Comparison of ENCODE assay signal across 27 cellular contexts in the genomic region with DNA sequence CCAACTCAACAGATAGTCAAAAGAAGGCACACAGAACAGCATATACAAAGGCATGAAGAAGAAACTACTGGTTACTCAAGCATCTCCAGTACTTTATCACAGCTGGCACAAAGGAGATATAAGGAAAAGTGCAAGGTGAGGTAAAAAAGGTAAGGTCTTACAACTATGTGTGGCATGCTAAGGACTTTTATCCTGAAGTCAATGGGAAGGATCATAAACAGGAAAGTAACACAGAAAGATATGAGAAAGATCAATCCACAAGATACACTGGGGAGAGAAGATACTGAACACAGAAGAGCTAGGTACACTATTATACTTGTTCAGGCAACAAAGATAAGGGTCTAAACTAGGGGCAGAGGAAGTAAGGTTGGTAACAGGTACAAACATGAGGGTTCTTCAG. TPM values are rescaled to one million over a fixed set of nuclear protein-coding genes. Genes with fewer than 3 reads are reported as not detected.
DNase-seq lines count a peak whose midpoint lies in the region; ATAC-seq, FAIRE-seq and TF ChIP-seq lines count a peak whose summit lies in the region.
"Had no signal": no experiment of that assay in that cellular context is flagged by ENCODE, and none has a peak within 500 bp of the region (broad histone marks: within the 10 kb centered on the region; RNA-seq: fewer than 3 reads in every experiment).

No MANE protein-coding gene starts in this region.

- H3K9me3 Mint-ChIP-seq in activated naive CD8-positive, alpha-beta T cell (ENCODE audit: low read depth), result no peaks in the 10 kb centered on the region
- H3K9me3 Mint-ChIP-seq in activated naive CD8-positive, alpha-beta T cell treated with anti-CD3 and anti-CD28 coated beads for 36 hours, result no peaks in the 10 kb centered on the region

- H4K20me1 ChIP-seq in K562 (replicated peaks; ENCODE audit: control insufficient read depth, insufficient read depth, low read length), result peaks cover 13% of the 10 kb centered on the region; the same call in 1 of the 2 replicates

- no peak for TF ChIP-seq RAD21 in K562 (CRISPR knock-in tag; conservative IDR thresholded peaks at IDR 0.05 in 1 of 2, IDR thresholded peaks at IDR 0.05 in 1 of 2)

- peaks cover 97% of the 10 kb centered on the region for H3K79me2 ChIP-seq in K562 (ENCODE audit: control insufficient read depth, insufficient read depth, low read length)

- DNase-seq in activated naive CD8-positive, alpha-beta T cell treated with anti-CD3 and anti-CD28 coated beads for 36 hours, result no peak
- no peak for DNase-seq in K562 (ENCODE audit: extremely low read depth in 1 of 4, low spot score in 3 of 4)
- DNase-seq in psoas muscle, result no peak
- no peak for DNase-seq in left colon
- DNase-seq: 8988T; ACHN; DMS53; GM23248; H7; KBM-7; MG63; NCI-H1105 treated with DMSO at 0.1 percent for 48 hours; NCI-H146; NCI-H1930; NCI-H2107; NCI-H446 treated with DMSO at 0.1 percent for 48 hours; NCI-H526; NCI-H82; NK-92 treated with Interleukin-12 subunit alpha and Interleukin-12 subunit beta, amount 100 ng/mL, for 24 hours; PC-3; SK-N-SH had no signal

- TF ChIP-seq CTCF in K562 (IDR thresholded peaks at IDR 0.05 in 2 of 3, conservative IDR thresholded peaks at IDR 0.05 in 1 of 3; ENCODE audit: insufficient read depth in 2 of 3, low read depth in 1 of 3, low read length in 3 of 3) (no peak), psoas muscle (IDR thresholded peaks at IDR 0.05) (no peak)

- H3K36me3 Mint-ChIP-seq in activated naive CD8-positive, alpha-beta T cell, result peaks cover 10% of the 10 kb centered on the region
- H3K36me3 Mint-ChIP-seq in activated naive CD8-positive, alpha-beta T cell treated with anti-CD3 and anti-CD28 coated beads for 36 hours, result peaks cover 22% of the 10 kb centered on the region

- no peak overlapping the region for H3K27ac Mint-ChIP-seq in activated naive CD8-positive, alpha-beta T cell
- no peak overlapping the region for H3K27ac Mint-ChIP-seq in activated naive CD8-positive, alpha-beta T cell treated with anti-CD3 and anti-CD28 coated beads for 36 hours

- H3K4me3 ChIP-seq in K562 (no peak overlapping the region), psoas muscle (no peak overlapping the region)
- H3K4me3 ChIP-seq: GM23248, MG63 had no signal

- no peak overlapping the region for H3K9ac ChIP-seq in K562 (ENCODE audit: insufficient read depth in 1 of 2, low read depth in 2 of 2, low read length in 2 of 2)
- H3K9ac ChIP-seq: GM23248, SK-N-SH had no signal

- H3K4me3 Mint-ChIP-seq in activated naive CD8-positive, alpha-beta T cell, result peak overlapping the region; percentile 17
- no peak overlapping the region for H3K4me3 Mint-ChIP-seq in activated naive CD8-positive, alpha-beta T cell treated with anti-CD3 and anti-CD28 coated beads for 36 hours

- no peak overlapping the region for H2AFZ ChIP-seq in K562 (ENCODE audit: low read depth, low read length)
- H2AFZ ChIP-seq: GM23248 had no signal

- BruUV-seq in K562 (replicated peaks; lab: Mats Ljungman, UMichigan), result no TSS peak

- H3K9me1 ChIP-seq in K562 (ENCODE audit: control insufficient read depth, insufficient read depth, low read length), result no peaks in the 10 kb centered on the region

- no peak for TF ChIP-seq EP300 in K562 (IDR thresholded peaks at IDR 0.05; ENCODE audit: low read length)

- POLR2A ChIA-PET in K562 (lab: Yijun Ruan, JAX), result interaction anchor here (0.8 kb wide), 1 partner anchor 30 kb away, joined by 3 read pairs; no protein-coding TSS in a partner anchor

- H3K36me3 ChIP-seq in K562 (ENCODE audit: control insufficient read depth, insufficient read depth, low read length) (peaks cover 7% of the 10 kb centered on the region; the same call in 2 of the 3 replicates), psoas muscle (ENCODE audit: insufficient read depth in 1 of 2, low read depth in 1 of 2) (peaks cover 0 to 3% of the 10 kb centered on the region in 2 donors)

- in situ Hi-C loops in K562 (cut with MboI), result no loop called here

- no peaks in the 10 kb centered on the region for H3K9me3 ChIP-seq in K562 (replicated peaks; ENCODE audit: control insufficient read depth, insufficient read depth, low read depth, low read length)
- H3K9me3 ChIP-seq in psoas muscle, result no peaks in the 10 kb centered on the region
- H3K9me3 ChIP-seq: MG63, SK-N-SH had no signal

- H3K4me1 ChIP-seq in K562 (replicated peaks in 1 of 2; ENCODE audit: control insufficient read depth in 2 of 2, insufficient read depth in 2 of 2, low read length in 2 of 2), result peaks cover 8 to 28% of the 10 kb centered on the region in 2 experiments; a peak in 3 of 5 replicates
- H3K4me1 ChIP-seq in psoas muscle, result peaks cover 88% of the 10 kb centered on the region

- intact Hi-C loops in K562 (cut with micrococcal nuclease) (no loop called here), psoas muscle (cut with DNase I) (loop anchor here in 1 of 2 donors (5.0 kb wide), 2 partner anchors 49 to 119 kb away; no protein-coding TSS in a partner anchor), left colon (cut with DNase I, micrococcal nuclease) (loop anchor here in 1 of 2 donors (10.0 kb wide), 1 partner anchor 92 kb away; a partner anchor contains a TSS)

- CTCF ChIA-PET in K562 (lab: Yijun Ruan, JAX; ENCODE audit: low intra/inter-chr PET ratio), result no interaction called here

- no peaks in the 10 kb centered on the region for H3K27me3 Mint-ChIP-seq in activated naive CD8-positive, alpha-beta T cell
- H3K27me3 Mint-ChIP-seq in activated naive CD8-positive, alpha-beta T cell treated with anti-CD3 and anti-CD28 coated beads for 36 hours, result no peaks in the 10 kb centered on the region

- ATAC-seq in K562 (no peak; the same call in 2 of the 3 replicates), psoas muscle (no peak), left colon (no peak), GM21423 (IDR thresholded peaks at IDR 0.05; ENCODE audit: unreplicated experiment) (no peak), GM18511 (IDR thresholded peaks at IDR 0.05; ENCODE audit: unreplicated experiment) (no peak)
- ATAC-seq: PC-3 had no signal

- no peaks in the 10 kb centered on the region for H3K27me3 ChIP-seq in K562 (ENCODE audit: control insufficient read depth in 2 of 2, insufficient read depth in 2 of 2, low read length in 2 of 2)
- H3K27me3 ChIP-seq in psoas muscle (ENCODE audit: insufficient read depth in 3 of 3, low read length in 2 of 3), result no peaks in the 10 kb centered on the region
- H3K27me3 ChIP-seq: MG63 had no signal

- no peak for FAIRE-seq in K562 (lab: Jason Lieb, UNC)
- FAIRE-seq: D721Med, G401.6, HTR-8/SVneo had no signal

- H3K27ac ChIP-seq in K562 (ENCODE audit: extremely low read depth, low read depth, low read length) (no peak overlapping the region), psoas muscle (peak overlapping the region; percentile 76)
- H3K27ac ChIP-seq: GM23248 had no signal

- TF ChIP-seq POLR2A in K562 (conservative IDR thresholded peaks at IDR 0.05), result no peak

- peak overlapping the region; percentile 36; the same call in 1 of the 2 replicates for H3K4me2 ChIP-seq in K562 (ENCODE audit: insufficient read depth, low read length)
- H3K4me2 ChIP-seq: SK-N-SH had no signal

- H3K4me1 Mint-ChIP-seq in activated naive CD8-positive, alpha-beta T cell (ENCODE audit: low read depth), result peaks cover 74% of the 10 kb centered on the region
- H3K4me1 Mint-ChIP-seq in activated naive CD8-positive, alpha-beta T cell treated with anti-CD3 and anti-CD28 coated beads for 36 hours, result peaks cover 45% of the 10 kb centered on the region

TF ChIP-seq in K562, 482 proteins besides CTCF, POLR2A, EP300 and RAD21 (continues in another document):
- TF ChIP-seq ZZZ3 (IDR thresholded peaks at IDR 0.05) (no peak), NUFIP1 (IDR thresholded peaks at IDR 0.05; ENCODE audit: partially characterized antibody) (no peak)

RNA-seq across cellular contexts. Expression of a gene that starts 5.9 kb away (rescaled TPM):
- 10 to 100 TPM; 65.9 to 67.0 TPM for total RNA-seq in activated naive CD8-positive, alpha-beta T cell treated with anti-CD3 and anti-CD28 coated beads for 36 hours
- 3.7 and 11.6 TPM in 2 replicates for total RNA-seq in K562 (2011; cell fraction: chromatin; rRNA removed; ENCODE audit: low replicate concordance)
- total RNA-seq in K562 (2011; cell fraction: nucleolus; rRNA removed), result 2.7 and 3.4 TPM in 2 replicates
- total RNA-seq in K562 (2011; cell fraction: nucleoplasm; rRNA removed), result 5.7 and 8.9 TPM in 2 replicates
- total RNA-seq in K562 (2014; rRNA removed), result 8.5 and 8.9 TPM in 2 replicates
- total RNA-seq in K562 (2014; rRNA removed; fragmentation: Illumina TruSeq; extraction: Trizol), result 17.8 and 19.9 TPM in 2 replicates
- 15.7 and 15.8 TPM in 2 replicates for total RNA-seq in K562 (2015; rRNA removed; fragmentation: Illumina TruSeq; extraction: Trizol)
- total RNA-seq in K562 (2021), result 19.9 and 21.3 TPM in 2 replicates
- polyA plus RNA-seq in K562 (2011; rRNA removed), result 10.0 and 17.9 TPM in 2 replicates
- polyA plus RNA-seq in K562 (2011; cell fraction: cytosol; rRNA removed), result 6.1 and 10.0 TPM in 2 replicates
- polyA plus RNA-seq in K562 (2011; cell fraction: nucleus; rRNA removed), result 4.4 and 6.8 TPM in 2 replicates
- polyA plus RNA-seq in K562 (2012), result 12.5 and 16.2 TPM in 2 replicates
- 19.7 and 23.4 TPM in 2 replicates for polyA plus RNA-seq in K562 (2014; fragmentation: Illumina TruSeq; extraction: Trizol)
- polyA plus RNA-seq in K562 (2014; fragmentation: Nextera tagmentation; extraction: Ambion mirVana), result 10 to 100 TPM in 1 of 2 experiments, 1 to 10 TPM in 1; 10.0 to 11.0 TPM
- polyA plus RNA-seq in K562 (2014; rRNA removed), result 10.7 and 10.8 TPM in 2 replicates
- 22.3 and 24.5 TPM in 2 replicates for polyA minus RNA-seq in K562 (2011; rRNA and poly(A)+ RNA removed)
- 10.8 and 14.4 TPM in 2 replicates for polyA minus RNA-seq in K562 (2011; cell fraction: cytosol; rRNA and poly(A)+ RNA removed)
- 2.6 and 5.4 TPM in 2 replicates for polyA minus RNA-seq in K562 (2011; cell fraction: nucleus; rRNA and poly(A)+ RNA removed)
- total RNA-seq in psoas muscle, result 100 to 1,000 TPM; 127 to 157 (median 147) TPM
- 100 to 1,000 TPM in 1 of 3 donors, 10 to 100 TPM in 2; 32.3 to 114 (median 69.5) TPM for polyA plus RNA-seq in psoas muscle
- 10 to 100 TPM; 26.0 to 29.5 TPM for total RNA-seq in left colon
